ENCODE assay signal across 8 cellular contexts in the genomic region with DNA sequence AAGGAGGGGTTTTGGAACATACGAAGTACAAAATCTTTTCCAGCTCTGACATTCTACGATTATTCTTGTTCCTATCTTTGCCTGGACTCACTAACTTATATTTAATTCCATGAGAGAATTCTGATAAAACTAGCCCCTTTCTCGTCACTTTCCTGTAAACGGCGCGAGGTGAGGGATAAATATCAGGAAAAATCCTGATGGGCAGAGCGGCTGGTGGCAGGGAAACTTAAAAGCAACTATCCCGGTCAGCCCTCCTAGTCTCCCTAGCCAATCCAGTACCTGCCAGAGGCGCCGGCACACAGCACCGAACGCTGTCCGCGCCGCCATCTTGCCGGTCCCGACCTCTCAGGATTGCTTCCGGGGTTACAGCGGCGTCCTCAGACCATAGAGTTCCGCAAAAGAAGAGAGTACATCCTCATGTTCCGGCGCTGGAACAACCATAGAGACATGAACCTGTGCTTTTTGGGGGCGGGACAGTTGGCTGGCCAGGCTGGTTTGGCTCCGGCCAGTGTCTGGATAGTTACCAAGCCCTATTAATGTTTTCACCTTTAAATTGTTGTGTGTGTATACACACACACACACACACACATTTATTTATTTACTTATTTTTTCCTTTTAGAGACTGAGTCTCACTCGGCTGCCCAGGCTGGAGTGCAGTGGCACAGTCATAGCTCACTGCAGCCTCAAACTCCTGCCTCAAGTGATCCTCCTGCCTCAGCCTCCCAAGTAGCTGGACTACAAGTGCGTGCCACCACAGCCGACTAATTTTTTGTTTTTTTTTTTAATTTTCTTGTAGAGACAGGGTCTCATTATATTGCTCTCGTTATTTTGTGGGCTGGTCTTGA. TPM values are rescaled to one million over a fixed set of nuclear protein-coding genes. Genes with fewer than 3 reads are reported as not detected.
DNase-seq lines count a peak whose midpoint lies in the region; ATAC-seq and TF ChIP-seq lines count a peak whose summit lies in the region.

Gene MRPS10, minus strand, starts transcription at position 339 of the 845 bp plus-strand sequence. Its CDS starts 12 bp downstream, at position 327.

- intact Hi-C loops in activated B cell treated with CpG ODN at 0.5 μM for 24 hours (cut with micrococcal nuclease) (loop anchor here (1.0 to 10.0 kb wide), 10 partner anchors 113 to 675 kb away; partner anchors contain the start of genes BYSL, MED20, RPL7L1 and TFEB), spleen (cut with DNase I; ENCODE audit: low total_unique reads) (no loop called here)

- H3K27ac ChIP-seq in caudate nucleus (ENCODE audit: low read depth, low read length) (no peak within 1 kb of the TSS), spleen (peak within 1 kb of the TSS; percentile 58 to 87 (median 78))

- peaks cover 22% of the 10 kb centered on the region for H3K36me3 Mint-ChIP-seq in activated B cell treated with CpG ODN at 0.5 μM for 24 hours (ENCODE audit: low read depth)

- no peak for TF ChIP-seq CTCF in activated B cell treated with CpG ODN at 0.5 μM for 24 hours (IDR thresholded peaks at IDR 0.05)
- TF ChIP-seq CTCF in spleen (IDR thresholded peaks at IDR 0.05 in 8 of 11, conservative IDR thresholded peaks at IDR 0.05 in 3 of 11) = peak in 1 of 11 experiments; percentile 27

- peak within 1 kb of the TSS; percentile 66 to 85 (median 75) for H3K4me3 ChIP-seq in spleen

- peaks cover 30% of the 10 kb centered on the region for H3K4me1 Mint-ChIP-seq in activated B cell treated with CpG ODN at 0.5 μM for 24 hours

- no peaks in the 10 kb centered on the region for H3K9me3 ChIP-seq in spleen

- CTCF ChIA-PET in activated B cell treated with CpG ODN at 0.5 μM for 24 hours (lab: Charles Lee) = interaction anchor here (0.7 to 1.5 kb wide), 6 partner anchors 12 to 512 kb away, joined by 3 to 7 read pairs (median 4); partner anchors contain the start of genes BYSL and MED20

- in situ Hi-C loops in GM18951 (cut with MboI; ENCODE audit: low sequenced_read_pairs, unreplicated experiment) = no loop called here

- WGBS in spleen, 5 donors = 8 to 11% (median 10%) methylated on average over 29 of the region's 29 CpGs

- H3K4me3 Mint-ChIP-seq in activated B cell treated with CpG ODN at 0.5 μM for 24 hours = peak within 1 kb of the TSS; percentile 99

- POLR2A ChIA-PET in activated B cell treated with CpG ODN at 0.5 μM for 24 hours (lab: Charles Lee) = interaction anchor here (0.6 to 1.8 kb wide), 12 partner anchors 10 to 512 kb away, joined by 3 to 7 read pairs (median 3); partner anchors contain the start of genes TAF8, TOMM6 and UBR2

- ATAC-seq in HG03196 (IDR thresholded peaks at IDR 0.05; ENCODE audit: unreplicated experiment) (peak; percentile 91), activated B cell treated with CpG ODN at 0.5 μM for 24 hours (ENCODE audit: low read depth) (peak; percentile 99)

- H3K4me1 ChIP-seq in spleen = peaks cover 13 to 53% (median 32%) of the 10 kb centered on the region in 6 donors

- no peaks in the 10 kb centered on the region for H3K9me3 Mint-ChIP-seq in activated B cell treated with CpG ODN at 0.5 μM for 24 hours

- H3K36me3 ChIP-seq in spleen = peaks cover 2 to 15% (median 13%) of the 10 kb centered on the region in 6 donors

- peak within 1 kb of the TSS; percentile 95 for H3K27ac Mint-ChIP-seq in activated B cell treated with CpG ODN at 0.5 μM for 24 hours

- no peaks in the 10 kb centered on the region for H3K27me3 Mint-ChIP-seq in activated B cell treated with CpG ODN at 0.5 μM for 24 hours

- peak; percentile 93 for TF ChIP-seq POLR2A in GM18951 (IDR thresholded peaks at IDR 0.05; ENCODE audit: extremely low read depth, insufficient read depth, insufficient read length)
- peak in 2 of 3 donors; percentile 52 to 63 for TF ChIP-seq POLR2A in spleen (IDR thresholded peaks at IDR 0.05)

- DNase-seq in AG08395 (ENCODE audit: low spot score) (peak; percentile 96), NCI-H345 (lab: John Stamatoyannopoulos, UW) (peak; percentile 97), activated B cell treated with CpG ODN at 0.5 μM for 24 hours (peak; percentile 76), caudate nucleus (lab: John Stamatoyannopoulos, UW) (peak in 60 of 61 donors; percentile 32 to 97 (median 84)), inferior parietal cortex (ENCODE audit: extremely low spot score) (peak; percentile 96), spleen (peak; percentile 96)

- no peaks in the 10 kb centered on the region for H3K27me3 ChIP-seq in spleen (replicated peaks in 1 of 7)

RNA-seq across cellular contexts. Expression of gene MRPS10, which starts in this region (rescaled TPM):
- total RNA-seq in activated B cell treated with CpG ODN at 0.5 μM for 24 hours (35.7 and 37.0 TPM in 2 replicates), spleen (10 to 100 TPM; 25.1 to 32.3 (median 27.7) TPM)
- polyA plus RNA-seq in spleen = 10 to 100 TPM; 17.2 to 26.1 (median 18.0) TPM
